Comparison of ENCODE assay signal across 1 cellular context in the genomic region with DNA sequence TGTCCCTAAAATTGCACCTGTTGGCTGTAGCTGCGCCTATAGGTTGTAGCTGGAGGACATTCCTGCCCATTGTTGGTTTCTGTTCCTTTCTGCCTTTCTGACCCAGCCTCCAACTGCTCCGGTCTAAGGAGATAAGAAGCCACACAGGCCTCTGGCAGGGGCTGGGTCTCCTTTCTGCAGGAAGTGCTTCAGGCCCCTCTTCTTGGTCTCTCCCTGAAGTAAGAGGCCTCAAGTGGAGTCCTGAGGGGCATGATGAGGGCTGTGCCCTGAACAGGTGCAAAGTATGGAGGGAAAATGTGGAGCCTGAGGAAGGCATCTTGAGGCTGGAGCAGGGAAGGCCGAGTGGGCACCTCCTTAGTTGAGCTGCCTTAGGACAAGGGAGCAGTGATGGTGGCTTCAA.
TF ChIP-seq lines count a peak whose summit lies in the region.

No MANE protein-coding gene starts in this region.

TF ChIP-seq in HepG2, 621 proteins besides CTCF, POLR2A, EP300 and RAD21:
- TF ChIP-seq ZNF274 (CRISPR knock-in tag; IDR thresholded peaks at IDR 0.05) (peak; percentile 14; the same call in 1 of the 2 replicates), GATAD2A (CRISPR knock-in tag; IDR thresholded peaks at IDR 0.05) (no peak), GRHL1 (CRISPR knock-in tag; conservative IDR thresholded peaks at IDR 0.05) (no peak), ZBTB42 (CRISPR knock-in tag; IDR thresholded peaks at IDR 0.05) (no peak), BATF2 (CRISPR knock-in tag; IDR thresholded peaks at IDR 0.05) (no peak)
- TF ChIP-seq, protein P1, sequence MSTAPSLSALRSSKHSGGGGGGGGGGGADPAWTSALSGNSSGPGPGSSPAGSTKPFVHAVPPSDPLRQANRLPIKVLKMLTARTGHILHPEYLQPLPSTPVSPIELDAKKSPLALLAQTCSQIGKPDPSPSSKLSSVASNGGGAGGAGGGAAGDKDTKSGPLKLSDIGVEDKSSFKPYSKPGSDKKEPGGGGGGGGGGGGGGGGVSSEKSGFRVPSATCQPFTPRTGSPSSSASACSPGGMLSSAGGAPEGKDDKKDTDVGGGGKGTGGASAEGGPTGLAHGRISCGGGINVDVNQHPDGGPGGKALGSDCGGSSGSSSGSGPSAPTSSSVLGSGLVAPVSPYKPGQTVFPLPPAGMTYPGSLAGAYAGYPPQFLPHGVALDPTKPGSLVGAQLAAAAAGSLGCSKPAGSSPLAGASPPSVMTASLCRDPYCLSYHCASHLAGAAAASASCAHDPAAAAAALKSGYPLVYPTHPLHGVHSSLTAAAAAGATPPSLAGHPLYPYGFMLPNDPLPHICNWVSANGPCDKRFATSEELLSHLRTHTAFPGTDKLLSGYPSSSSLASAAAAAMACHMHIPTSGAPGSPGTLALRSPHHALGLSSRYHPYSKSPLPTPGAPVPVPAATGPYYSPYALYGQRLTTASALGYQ (CRISPR knock-in tag; IDR thresholded peaks at IDR 0.05) = no peak
